7 cellular contexts compared by ENCODE assay signal in the genomic region with DNA sequence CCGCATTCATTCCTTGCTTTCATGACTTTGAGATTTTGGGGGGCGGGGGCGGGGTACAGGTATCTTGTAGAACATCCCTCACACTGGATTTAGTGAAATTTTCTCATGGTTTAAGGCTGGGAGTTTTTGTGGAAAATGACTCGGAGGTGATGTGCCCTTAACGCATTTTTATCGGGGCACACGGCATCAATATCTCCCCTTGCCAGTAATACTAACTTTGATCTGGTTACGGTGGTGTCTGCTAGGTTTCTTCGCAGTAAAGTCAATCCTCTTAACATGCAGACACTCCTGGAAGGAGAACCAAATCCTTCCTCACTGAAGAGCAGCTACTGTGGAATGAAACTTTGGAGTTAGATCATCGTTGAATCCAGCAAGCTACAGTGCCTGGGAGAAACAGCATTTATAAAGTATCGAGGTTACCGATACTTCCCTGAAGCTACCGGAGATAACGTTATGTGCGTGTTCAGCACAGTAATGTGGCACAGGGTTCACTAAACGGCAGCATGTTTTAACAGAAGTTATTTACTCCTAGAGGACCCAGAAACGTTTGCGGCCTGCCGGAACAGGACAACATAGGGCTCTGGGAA. TPM values are rescaled to one million over a fixed set of nuclear protein-coding genes. Genes with fewer than 3 reads are reported as not detected.
A peak's percentile ranks its signal among the peaks of the same experiment; 100 is the strongest.
DNase-seq lines count a peak whose midpoint lies in the region; ATAC-seq and TF ChIP-seq lines count a peak whose summit lies in the region.

No MANE protein-coding gene starts in this region.

- H3K9ac ChIP-seq in iPS-15b (ENCODE audit: low read depth, low read length), result peak overlapping the region; percentile 91

- peak; percentile 32 for ATAC-seq in activated CD8-positive, alpha-beta T cell treated with anti-CD3 and anti-CD28 coated beads, Interleukin-2, amount 10 ng/mL, durations not matched to agents 7 days and 5 days
- ATAC-seq in HG03108 (IDR thresholded peaks at IDR 0.05; ENCODE audit: unreplicated experiment) (no peak), GM18502 (IDR thresholded peaks at IDR 0.05; ENCODE audit: poor library complexity, unreplicated experiment) (no peak)

- TF ChIP-seq CTCF in HFFc6 (IDR thresholded peaks at IDR 0.05), result no peak

- no peaks in the 10 kb centered on the region for H3K4me1 ChIP-seq in iPS-15b (ENCODE audit: control insufficient read depth, insufficient read depth, low read length)

- peak overlapping the region; percentile 98 for H3K27ac Mint-ChIP-seq in HFFc6
- H3K27ac Mint-ChIP-seq in activated CD8-positive, alpha-beta T cell treated with anti-CD3 and anti-CD28 coated beads, Interleukin-2, amount 10 ng/mL, durations not matched to agents 7 days and 5 days, result peak overlapping the region; percentile 98
- peak overlapping the region; percentile 97 for H3K27ac Mint-ChIP-seq in stimulated activated naive CD8-positive, alpha-beta T cell treated with anti-CD3 and anti-CD28 coated beads, Interleukin-15, Interleukin-2, amounts not matched to agents 100 ng/mL and 50 ng/mL, for 24 hours

- peaks cover 53% of the 10 kb centered on the region for H3K4me1 Mint-ChIP-seq in HFFc6 (ENCODE audit: low read depth)
- H3K4me1 Mint-ChIP-seq in activated CD8-positive, alpha-beta T cell treated with anti-CD3 and anti-CD28 coated beads, Interleukin-2, amount 10 ng/mL, durations not matched to agents 7 days and 5 days (ENCODE audit: low read depth), result peaks cover 29% of the 10 kb centered on the region
- H3K4me1 Mint-ChIP-seq in stimulated activated naive CD8-positive, alpha-beta T cell treated with anti-CD3 and anti-CD28 coated beads, Interleukin-15, Interleukin-2, amounts not matched to agents 100 ng/mL and 50 ng/mL, for 24 hours (ENCODE audit: low read depth), result peaks cover 47% of the 10 kb centered on the region

- DNase-seq in HFFc6, result peak; percentile 12
- no peak for DNase-seq in activated CD8-positive, alpha-beta T cell treated with anti-CD3 and anti-CD28 coated beads, Interleukin-2, amount 10 ng/mL, durations not matched to agents 7 days and 5 days
- no peak for DNase-seq in activated CD4-positive, CD25-positive, alpha-beta regulatory T cell treated with anti-CD3 and anti-CD28 coated beads, Interleukin-2, amount 50 U/mL, for 72 hours

- no peaks in the 10 kb centered on the region for H3K9me3 ChIP-seq in iPS-15b (ENCODE audit: control insufficient read depth, insufficient read depth, low read length)

- POLR2A ChIA-PET in activated CD8-positive, alpha-beta T cell treated with anti-CD3 and anti-CD28 coated beads, Interleukin-2, amount 10 ng/mL, durations not matched to agents 7 days and 5 days (lab: Charles Lee), result interaction anchor here (0.7 to 2.7 kb wide), 7 partner anchors 129 to 1439 kb away, joined by 3 to 14 read pairs (median 5); a partner anchor contains a TSS

- H3K36me3 ChIP-seq in iPS-15b (ENCODE audit: control insufficient read depth, insufficient read depth, low read length), result peaks cover 4% of the 10 kb centered on the region

- H3K4me3 ChIP-seq in iPS-15b (ENCODE audit: low read depth, low read length), result peak overlapping the region; percentile 94

- H3K27me3 ChIP-seq in iPS-15b (ENCODE audit: control insufficient read depth, insufficient read depth, low read length), result no peaks in the 10 kb centered on the region

- peak overlapping the region; percentile 96 for H3K4me3 Mint-ChIP-seq in HFFc6
- peak overlapping the region; percentile 98 for H3K4me3 Mint-ChIP-seq in activated CD8-positive, alpha-beta T cell treated with anti-CD3 and anti-CD28 coated beads, Interleukin-2, amount 10 ng/mL, durations not matched to agents 7 days and 5 days
- peak overlapping the region; percentile 98 for H3K4me3 Mint-ChIP-seq in stimulated activated naive CD8-positive, alpha-beta T cell treated with anti-CD3 and anti-CD28 coated beads, Interleukin-15, Interleukin-2, amounts not matched to agents 100 ng/mL and 50 ng/mL, for 24 hours

- no peaks in the 10 kb centered on the region; the same call in 1 of the 2 replicates for H3K9me3 Mint-ChIP-seq in HFFc6
- H3K9me3 Mint-ChIP-seq in activated CD8-positive, alpha-beta T cell treated with anti-CD3 and anti-CD28 coated beads, Interleukin-2, amount 10 ng/mL, durations not matched to agents 7 days and 5 days (ENCODE audit: insufficient read depth), result no peaks in the 10 kb centered on the region
- H3K9me3 Mint-ChIP-seq in stimulated activated naive CD8-positive, alpha-beta T cell treated with anti-CD3 and anti-CD28 coated beads, Interleukin-15, Interleukin-2, amounts not matched to agents 100 ng/mL and 50 ng/mL, for 24 hours, result no peaks in the 10 kb centered on the region

- peaks cover 20% of the 10 kb centered on the region for H3K36me3 Mint-ChIP-seq in HFFc6 (ENCODE audit: low read depth)
- peaks cover 11% of the 10 kb centered on the region for H3K36me3 Mint-ChIP-seq in activated CD8-positive, alpha-beta T cell treated with anti-CD3 and anti-CD28 coated beads, Interleukin-2, amount 10 ng/mL, durations not matched to agents 7 days and 5 days (ENCODE audit: low read depth)
- peaks cover 19% of the 10 kb centered on the region for H3K36me3 Mint-ChIP-seq in stimulated activated naive CD8-positive, alpha-beta T cell treated with anti-CD3 and anti-CD28 coated beads, Interleukin-15, Interleukin-2, amounts not matched to agents 100 ng/mL and 50 ng/mL, for 24 hours (ENCODE audit: low read depth)

- peaks cover 15% of the 10 kb centered on the region for H3K27me3 Mint-ChIP-seq in HFFc6 (ENCODE audit: insufficient read depth)
- H3K27me3 Mint-ChIP-seq in activated CD8-positive, alpha-beta T cell treated with anti-CD3 and anti-CD28 coated beads, Interleukin-2, amount 10 ng/mL, durations not matched to agents 7 days and 5 days (ENCODE audit: low read depth), result no peaks in the 10 kb centered on the region
- no peaks in the 10 kb centered on the region for H3K27me3 Mint-ChIP-seq in stimulated activated naive CD8-positive, alpha-beta T cell treated with anti-CD3 and anti-CD28 coated beads, Interleukin-15, Interleukin-2, amounts not matched to agents 100 ng/mL and 50 ng/mL, for 24 hours

- CTCF ChIA-PET in activated CD8-positive, alpha-beta T cell treated with anti-CD3 and anti-CD28 coated beads, Interleukin-2, amount 10 ng/mL, durations not matched to agents 7 days and 5 days (lab: Charles Lee), result interaction anchor here (0.6 to 5.6 kb wide), 14 partner anchors 15 to 324 kb away, joined by 3 to 124 read pairs (median 4); a partner anchor contains a TSS

RNA-seq across cellular contexts. Expression of a gene that starts 1.2 kb away (rescaled TPM):
- 100 to 1,000 TPM; 194 to 277 (median 223) TPM for total RNA-seq in HFFc6 (2021; fragmentation: NEBNext Ultra II Directional; extraction: Animal tissue kit (Norgen Biotek cat#: 25700))
- total RNA-seq in activated CD8-positive, alpha-beta T cell treated with anti-CD3 and anti-CD28 coated beads, Interleukin-2, amount 10 ng/mL, durations not matched to agents 7 days and 5 days, result 100 to 1,000 TPM in 1 of 2 experiments, 10 to 100 TPM in 1; 91.9 to 103 TPM

RNA-seq across cellular contexts. Expression of a gene that starts 43.5 kb away (rescaled TPM):
- total RNA-seq in HFFc6 (2021; fragmentation: NEBNext Ultra II Directional; extraction: Animal tissue kit (Norgen Biotek cat#: 25700)), result 10 to 100 TPM; 20.2 to 34.6 (median 23.9) TPM
- total RNA-seq in activated CD8-positive, alpha-beta T cell treated with anti-CD3 and anti-CD28 coated beads, Interleukin-2, amount 10 ng/mL, durations not matched to agents 7 days and 5 days, result 1 to 10 TPM; 1.4 to 1.6 TPM

Comparison
In these comparisons a context has a peak if more than half of its experiments do, and no peak if none do; other contexts are left out.
1. RNA of a gene that starts 43.5 kb away (total RNA-seq): 20.2 to 34.6 TPM in HFFc6; 1.4 to 1.6 TPM in activated CD8-positive, alpha-beta T cell treated with anti-CD3 and anti-CD28 coated beads, Interleukin-2, amount 10 ng/mL, durations not matched to agents 7 days and 5 days; every median in the first group is over 4 times any median in the second.
2. Peak in every context shown above with its lines, with median percentiles within 50 percentile points of each other: H3K27ac Mint-ChIP-seq and H3K4me3 Mint-ChIP-seq.